ENCODE assay signal across 25 cellular contexts in the genomic region with DNA sequence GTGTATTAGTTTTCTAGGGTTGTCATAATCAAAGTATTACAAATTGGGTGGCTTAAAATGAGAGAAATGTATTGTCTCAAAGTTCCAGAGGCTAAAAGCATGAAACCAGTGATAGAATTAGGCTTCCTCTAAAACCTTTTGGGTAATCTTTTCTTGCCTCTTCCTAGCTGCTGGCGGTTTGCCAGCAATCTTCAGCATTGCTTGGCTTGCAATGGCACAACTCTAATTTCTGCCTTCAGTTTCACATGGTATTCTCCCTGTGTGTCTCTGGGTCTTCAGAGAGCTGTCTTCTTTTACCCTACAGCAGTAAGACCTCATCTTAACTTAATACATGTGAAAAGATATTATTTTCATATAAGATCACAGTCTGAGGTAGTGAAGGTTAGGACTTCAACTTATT.
DNase-seq lines count a peak whose midpoint lies in the region; ATAC-seq and TF ChIP-seq lines count a peak whose summit lies in the region.
"Had no signal": no experiment of that assay in that cellular context is flagged by ENCODE, and none has a peak within 500 bp of the region (broad histone marks: within the 10 kb centered on the region; RNA-seq: fewer than 3 reads in every experiment).

No MANE protein-coding gene starts in this region.

- H3K27me3 ChIP-seq in heart right ventricle: no peaks in the 10 kb centered on the region
- H3K27me3 ChIP-seq: SJCRH30, stomach had no signal

- TF ChIP-seq CTCF in heart right ventricle (IDR thresholded peaks at IDR 0.05): no peak

- intact Hi-C loops in left ventricle myocardium superior (cut with micrococcal nuclease): no loop called here
- intact Hi-C loops in heart right ventricle (cut with DNase I): no loop called here

- H3K9me3 ChIP-seq in heart right ventricle: peaks cover 0 to 11% (median 0%) of the 10 kb centered on the region in 11 donors
- H3K9me3 ChIP-seq: SJCRH30, stomach had no signal

- H3K27ac ChIP-seq in heart right ventricle: no peak overlapping the region
- H3K27ac ChIP-seq: 22Rv1, parathyroid adenoma, PC-9, SJCRH30, stomach had no signal

- ATAC-seq in left ventricle myocardium superior (no peak), heart right ventricle (no peak), HG03139 (IDR thresholded peaks at IDR 0.05; ENCODE audit: unreplicated experiment) (no peak)
- ATAC-seq: activated T-cell treated with anti-CD3 and anti-CD28 coated beads, Interleukin-2, amount 50 U/mL, for 72 hours; left lobe of liver; right cardiac atrium had no signal

- WGBS in heart right ventricle, 2 donors: 90 to 93% methylated on average over 1 of the region's 1 CpG

- DNase-seq in DMS 273 (lab: John Stamatoyannopoulos, UW; ENCODE audit: unreplicated experiment) (peak; percentile 57), DMS 273 treated with DMSO at 0.1 percent for 48 hours (lab: John Stamatoyannopoulos, UW) (no peak), left ventricle myocardium superior (peak; percentile 17), heart right ventricle (no peak), astrocyte of the hippocampus (ENCODE audit: low read depth, low spot score) (peak; percentile 7), 8988T (no peak)
- no peak for DNase-seq in stimulated activated naive CD4-positive, alpha-beta T cell treated with Interleukin-2 at 50 U/mL for 16 hours (lab: John Stamatoyannopoulos, UW)
- DNase-seq: activated CD4-positive, alpha-beta T cell treated with anti-CD3 and anti-CD28 coated beads for 48 hours; activated naive CD4-positive, alpha-beta T cell treated with anti-CD3 and anti-CD28 coated beads, Interleukin-2, amount 50 U/mL, for 16 hours; activated T-cell treated with anti-CD3 and anti-CD28 coated beads, Interleukin-2, amount 50 U/mL, for 72 hours; caudate nucleus; head of caudate nucleus; MV-4-11; NCI-H774; nephron progenitor cell; PC-9; stomach; T-helper 1 cell; trophoblast cell had no signal

- no peak overlapping the region for H3K4me3 ChIP-seq in heart right ventricle
- H3K4me3 ChIP-seq: PC-9, SJCRH30, stomach had no signal

- no peaks in the 10 kb centered on the region for H3K36me3 ChIP-seq in heart right ventricle
- H3K36me3 ChIP-seq: SJCRH30, stomach had no signal

- H3K4me1 ChIP-seq in heart right ventricle: no peaks in the 10 kb centered on the region
- H3K4me1 ChIP-seq: parathyroid adenoma, SJCRH30, stomach had no signal

Comparison
In these comparisons a context has a peak if more than half of its experiments do, and no peak if none do; other contexts are left out.
1. DNase-seq: peak in DMS 273 (single experiment), left ventricle myocardium superior (single experiment) and astrocyte of the hippocampus (single experiment); none in DMS 273 treated with DMSO at 0.1 percent for 48 hours (single experiment), heart right ventricle (0 of 2), stimulated activated naive CD4-positive, alpha-beta T cell treated with Interleukin-2 at 50 U/mL for 16 hours (single experiment) and 8988T (single experiment).